Comparison of ENCODE assay signal across 15 cellular contexts in the genomic region with DNA sequence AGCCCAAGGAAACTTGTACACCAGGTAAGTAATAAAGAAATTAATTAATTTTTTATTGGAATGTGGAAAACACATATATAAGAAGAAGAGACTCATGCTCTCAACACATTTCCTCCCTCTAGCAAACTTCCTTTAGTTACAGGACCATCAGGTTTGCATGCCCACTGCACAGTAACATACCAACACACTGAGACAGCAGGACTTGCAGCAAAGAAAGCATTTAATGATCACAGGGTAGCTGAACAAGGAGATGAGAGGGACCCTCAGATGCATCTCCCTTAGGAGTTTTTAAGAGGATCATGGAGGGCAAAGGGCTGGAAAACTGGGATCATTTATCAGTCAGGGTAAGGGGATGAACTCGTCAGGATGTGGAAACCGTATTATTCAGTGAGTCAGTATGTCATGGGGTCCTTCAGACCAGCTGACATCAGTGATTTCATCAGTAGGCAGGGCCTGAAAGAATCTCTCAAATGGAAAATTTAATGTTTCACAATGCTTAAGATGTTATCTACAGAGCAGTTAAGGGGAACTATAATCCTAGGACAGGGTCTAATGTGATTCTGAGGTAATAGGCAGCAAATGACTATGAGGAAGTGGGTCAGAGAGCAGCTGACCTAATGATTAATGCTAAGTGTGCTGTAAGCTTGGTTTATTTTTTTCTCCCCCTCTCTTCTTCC.
DNase-seq lines count a peak whose midpoint lies in the region; ATAC-seq and TF ChIP-seq lines count a peak whose summit lies in the region.
"Had no signal": no experiment of that assay in that cellular context is flagged by ENCODE, and none has a peak within 500 bp of the region (broad histone marks: within the 10 kb centered on the region; RNA-seq: fewer than 3 reads in every experiment).

No MANE protein-coding gene starts in this region.

- intact Hi-C loops in A673 (cut with micrococcal nuclease; ENCODE audit: unreplicated experiment) = no loop called here

- POLR2A ChIA-PET in A673 (lab: Charles Lee; ENCODE audit: low non-redundant PET) = no interaction called here

- in situ Hi-C loops in ACHN (cut with HindIII; ENCODE audit: low pct_ligation_motif_present, low pct_unique_long_range_greater_than_20kb, low sequenced_read_pairs) = no loop called here

- TF ChIP-seq CTCF in HL-60 (IDR thresholded peaks at IDR 0.05; ENCODE audit: insufficient read depth, low read length) (no peak), gastroesophageal sphincter (IDR thresholded peaks at IDR 0.05) (no peak), A673 (conservative IDR thresholded peaks at IDR 0.05; ENCODE audit: low read depth, low read length) (no peak)

- H3K27ac ChIP-seq in HL-60 (replicated peaks) (no peak overlapping the region), gastroesophageal sphincter (no peak overlapping the region), A673 (ENCODE audit: low read depth, low read length, poor library complexity, severe bottlenecking) (no peak overlapping the region)

- WGBS in gastroesophageal sphincter (ENCODE audit: low coverage in 1 of 2), 2 donors = 62 to 76% methylated on average over 2 of the region's 2 CpGs

- TF ChIP-seq POLR2A in gastroesophageal sphincter (IDR thresholded peaks at IDR 0.05) = no peak

- no peaks in the 10 kb centered on the region for H3K9me3 ChIP-seq in gastroesophageal sphincter
- H3K9me3 ChIP-seq in A673 (ENCODE audit: low read depth, low read length, poor library complexity, severe bottlenecking) = no peaks in the 10 kb centered on the region
- H3K9me3 ChIP-seq: BLaER1 treated with 17β-estradiol and CSF1 and Interleukin-3, amounts not matched to agents 10 nM and 100 nM had no signal

- H3K4me3 ChIP-seq in HL-60 (replicated peaks; ENCODE audit: insufficient read depth, low read length) (no peak overlapping the region), gastroesophageal sphincter (no peak overlapping the region), A673 (ENCODE audit: low read depth, low read length, poor library complexity, severe bottlenecking) (no peak overlapping the region)
- H3K4me3 ChIP-seq: BLaER1 treated with 17β-estradiol and CSF1 and Interleukin-3, amounts not matched to agents 10 nM and 100 nM; GM23338 had no signal

- H3K27me3 ChIP-seq in HL-60 (ENCODE audit: insufficient read depth, poor library complexity, severe bottlenecking) = no peaks in the 10 kb centered on the region
- no peaks in the 10 kb centered on the region for H3K27me3 ChIP-seq in gastroesophageal sphincter
- H3K27me3 ChIP-seq in A673 (replicated peaks; ENCODE audit: insufficient read depth, low read depth, low read length, poor library complexity) = no peaks in the 10 kb centered on the region
- H3K27me3 ChIP-seq: BLaER1 treated with 17β-estradiol and CSF1 and Interleukin-3, amounts not matched to agents 10 nM and 100 nM had no signal

- no peak for TF ChIP-seq EP300 in gastroesophageal sphincter (IDR thresholded peaks at IDR 0.05)

- DNase-seq in ACHN (peak; percentile 8), HL-60 (ENCODE audit: low read depth in 1 of 2, low spot score in 1 of 2) (peak; percentile 9 to 20), SKM-1 treated with dmso at 0.1 percent for 144 hours (lab: John Stamatoyannopoulos, UW; ENCODE audit: unreplicated experiment) (peak; percentile 84), DMS 273 treated with DMSO at 0.1 percent for 48 hours (lab: John Stamatoyannopoulos, UW) (no peak), medulla oblongata (ENCODE audit: extremely low spot score) (no peak), A673 (ENCODE audit: low spot score) (no peak)
- DNase-seq: activated T-cell treated with anti-CD3 and anti-CD28 coated beads, Interleukin-2, amount 50 U/mL, for 1 hour; effector memory CD4-positive, alpha-beta T cell; small intestine; stimulated activated naive CD4-positive, alpha-beta T cell treated with Interleukin-2 at 50 U/mL for 16 hours; T-helper 9 cell had no signal

- no peaks in the 10 kb centered on the region for H3K36me3 ChIP-seq in gastroesophageal sphincter
- H3K36me3 ChIP-seq in A673 (ENCODE audit: insufficient read depth, low read length, poor library complexity, severe bottlenecking) = no peaks in the 10 kb centered on the region
- H3K36me3 ChIP-seq: BLaER1 treated with 17β-estradiol and CSF1 and Interleukin-3, amounts not matched to agents 10 nM and 100 nM had no signal

- no TSS peak for BruUV-seq in A673 (replicated peaks; lab: Mats Ljungman, UMichigan)

- no peaks in the 10 kb centered on the region for H3K4me1 ChIP-seq in gastroesophageal sphincter
- no peaks in the 10 kb centered on the region for H3K4me1 ChIP-seq in A673 (ENCODE audit: insufficient read depth, low read length, poor library complexity, severe bottlenecking)

- CTCF ChIA-PET in A673 (lab: Charles Lee) = no interaction called here

- ATAC-seq in gastroesophageal sphincter (peak; percentile 66), HG02981 (IDR thresholded peaks at IDR 0.05; ENCODE audit: unreplicated experiment) (no peak)
- ATAC-seq: GM23338 had no signal

Comparison
In these comparisons a context has a peak if more than half of its experiments do, and no peak if none do; other contexts are left out.
1. DNase-seq: peak in ACHN (single experiment), HL-60 (2 of 2) and SKM-1 treated with dmso at 0.1 percent for 144 hours (single experiment); none in DMS 273 treated with DMSO at 0.1 percent for 48 hours (single experiment), medulla oblongata (single experiment) and A673 (single experiment).